Comparison of ENCODE assay signal across 9 cellular contexts in genomic region chr14:106578479-106578878, GRCh38.
"Had no signal": no experiment of that assay in that cellular context is flagged by ENCODE, and none has a peak within 500 bp of the region (broad histone marks: within the 10 kb centered on the region; RNA-seq: fewer than 3 reads in every experiment).

No MANE protein-coding gene starts in this region.

- H3K4me1 Mint-ChIP-seq: activated CD4-positive, alpha-beta T cell treated with anti-CD3 and anti-CD28 coated beads, Interleukin-2, amount 10 ng/mL, durations not matched to agents 24 days and 14 days; WTC11 had no signal

- H3K27ac Mint-ChIP-seq: activated CD4-positive, alpha-beta T cell treated with anti-CD3 and anti-CD28 coated beads, Interleukin-2, amount 10 ng/mL, durations not matched to agents 24 days and 14 days; WTC11 had no signal

- H3K9me3 Mint-ChIP-seq: activated CD4-positive, alpha-beta T cell treated with anti-CD3 and anti-CD28 coated beads, Interleukin-2, amount 10 ng/mL, durations not matched to agents 24 days and 14 days had no signal

- DNase-seq: activated CD8-positive, alpha-beta memory T cell treated with anti-CD3 and anti-CD28 coated beads for 24 hours; activated naive CD4-positive, alpha-beta T cell treated with Interleukin-2 at 50 U/mL for 16 hours; retina; stimulated activated CD4-positive, alpha-beta T cell treated with anti-CD3 and anti-CD28 coated beads, Interleukin-15, amount 100 ng/mL, for 24 hours; stimulated activated CD4-positive, alpha-beta T cell treated with anti-CD3 and anti-CD28 coated beads, Interleukin-4, amount 100 ng/mL, for 24 hours; uterus had no signal

- ATAC-seq: esophagus mucosa, WTC11 had no signal

- H3K4me3 Mint-ChIP-seq: activated CD4-positive, alpha-beta T cell treated with anti-CD3 and anti-CD28 coated beads, Interleukin-2, amount 10 ng/mL, durations not matched to agents 24 days and 14 days; WTC11 had no signal
